In the genomic region with DNA sequence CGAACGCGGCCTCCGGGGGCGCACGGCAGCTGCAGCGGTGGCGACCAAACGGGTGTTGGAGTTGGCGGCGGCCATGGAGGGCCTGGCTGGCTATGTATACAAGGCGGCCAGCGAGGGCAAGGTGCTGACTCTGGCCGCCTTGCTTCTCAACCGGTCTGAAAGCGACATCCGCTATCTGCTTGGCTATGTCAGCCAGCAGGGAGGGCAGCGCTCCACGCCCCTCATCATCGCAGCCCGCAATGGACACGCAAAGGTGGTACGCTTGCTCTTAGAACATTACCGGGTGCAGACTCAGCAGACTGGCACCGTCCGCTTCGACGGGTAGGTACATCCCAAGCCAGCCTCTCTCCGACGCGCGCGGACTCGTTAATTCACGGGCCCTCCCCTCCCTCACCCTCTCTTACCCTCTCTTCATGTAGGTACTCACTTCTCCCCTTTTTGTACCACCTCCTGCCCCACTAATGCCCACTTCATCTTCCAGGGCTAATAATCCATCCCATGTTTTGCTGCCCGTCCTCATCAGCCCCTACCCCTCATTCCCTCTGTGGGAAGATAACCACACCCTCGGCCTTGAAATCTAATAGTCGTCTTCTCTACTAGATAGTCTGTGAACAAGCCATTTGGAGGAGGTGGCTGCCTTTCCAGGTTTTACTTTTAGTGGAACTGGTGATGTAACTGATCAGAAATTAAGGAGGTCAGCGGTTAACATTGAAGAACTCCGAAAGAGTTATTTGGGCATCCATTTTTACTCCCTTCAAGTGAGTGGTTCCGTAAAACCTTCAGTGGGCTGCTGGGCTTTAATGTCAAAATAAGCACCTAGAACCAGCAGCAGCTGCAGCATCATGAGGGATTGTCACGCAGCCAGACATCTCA, we compare ENCODE assay signal across 9 cellular contexts. TPM values are rescaled to one million over a fixed set of nuclear protein-coding genes. Genes with fewer than 3 reads are reported as not detected.
DNase-seq lines count a peak whose midpoint lies in the region; ATAC-seq, FAIRE-seq and TF ChIP-seq lines count a peak whose summit lies in the region.
"Had no signal": no experiment of that assay in that cellular context is flagged by ENCODE, and none has a peak within 500 bp of the region (broad histone marks: within the 10 kb centered on the region; RNA-seq: fewer than 3 reads in every experiment).

No MANE protein-coding gene starts in this region.

- H3K9me3 ChIP-seq in OCI-LY3 (ENCODE audit: insufficient read depth, low read length) (no peaks in the 10 kb centered on the region), GM12878 (replicated peaks; ENCODE audit: control insufficient read depth, insufficient read depth, low read length) (no peaks in the 10 kb centered on the region), stomach smooth muscle (ENCODE audit: control insufficient read depth in 2 of 2, low read length in 2 of 2) (no peaks in the 10 kb centered on the region)

- peaks cover 13% of the 10 kb centered on the region for H3K36me3 ChIP-seq in OCI-LY3 (replicated peaks; ENCODE audit: low read depth, low read length)
- H3K36me3 ChIP-seq in GM12878 (ENCODE audit: control insufficient read depth in 2 of 2, insufficient read depth in 2 of 2, low read length in 1 of 2): no peaks in the 10 kb centered on the region
- H3K36me3 ChIP-seq in stomach smooth muscle (ENCODE audit: control insufficient read depth in 2 of 2, insufficient read depth in 2 of 2, low read length in 2 of 2): no peaks in the 10 kb centered on the region

- DNase-seq in GM10248 (ENCODE audit: extremely low spot score) (no peak), GM12878 (ENCODE audit: low read depth, low spot score) (no peak), left kidney (ENCODE audit: low read depth, low spot score) (peak; percentile 84), GM12892 (ENCODE audit: insufficient read length) (no peak)

- RAD21 ChIA-PET in GM12878 (lab: Charles Lee; ENCODE audit: unreplicated experiment): interaction anchor here (1.6 kb wide), 1 partner anchor 20 kb away, joined by 8 read pairs; no protein-coding TSS in a partner anchor

- TF ChIP-seq POLR2A in GM12878 (IDR thresholded peaks at IDR 0.05; ENCODE audit: low read depth, low read length) (no peak), GM12892 (IDR thresholded peaks at IDR 0.05; ENCODE audit: low read depth, low read length) (no peak)

- CTCF ChIA-PET in GM10248 (lab: Yijun Ruan, JAX) (interaction anchor here (1.3 to 5.0 kb wide), 4 partner anchors 11 to 443 kb away, joined by 3 to 29 read pairs (median 17); no protein-coding TSS in a partner anchor), GM12878 (lab: Yijun Ruan, JAX) (interaction anchor here (0.6 to 2.9 kb wide), 9 partner anchors 10 to 229 kb away, joined by 3 to 30 read pairs (median 4); no protein-coding TSS in a partner anchor)

- no peak for TF ChIP-seq EP300 in GM12878 (IDR thresholded peaks at IDR 0.05; ENCODE audit: borderline replicate concordance in 1 of 2, control insufficient read depth in 1 of 2, low read depth in 2 of 2, low read length in 2 of 2)

- SMC1A ChIA-PET in GM12878 (lab: Charles Lee; ENCODE audit: uncharacterized antibody, unreplicated experiment): interaction anchor here (0.7 to 1.1 kb wide), 4 partner anchors 16 to 416 kb away, joined by 3 to 5 read pairs (median 4); no protein-coding TSS in a partner anchor

- TF ChIP-seq CTCF in GM10248 (IDR thresholded peaks at IDR 0.05; ENCODE audit: control extremely low read depth, extremely low read depth, low read depth, missing control alignments) (peak; percentile 55), OCI-LY3 (IDR thresholded peaks at IDR 0.05; ENCODE audit: low read depth, low read length) (peak; percentile 3; the same call in 1 of the 2 replicates), GM12878 (IDR thresholded peaks at IDR 0.05 in 2 of 3, conservative IDR thresholded peaks at IDR 0.05 in 1 of 3; ENCODE audit: control insufficient read depth in 2 of 3, extremely low read depth in 1 of 3, insufficient read depth in 1 of 3, low read depth in 3 of 3, low read length in 3 of 3) (peak in 2 of 3 experiments; percentile 32 to 59; a peak in 4 of 6 replicates)

- H3K27me3 ChIP-seq in OCI-LY3 (ENCODE audit: low read depth, low read length) (no peaks in the 10 kb centered on the region), GM12878 (replicated peaks in 1 of 2; ENCODE audit: control insufficient read depth in 2 of 2, insufficient read depth in 2 of 2, low read length in 1 of 2) (no peaks in the 10 kb centered on the region), stomach smooth muscle (ENCODE audit: control insufficient read depth in 1 of 2, insufficient read depth in 2 of 2, low read length in 2 of 2) (no peaks in the 10 kb centered on the region)

- H3K4me2 ChIP-seq in OCI-LY3 (ENCODE audit: low read length) (peak overlapping the region; percentile 94), GM12878 (ENCODE audit: control insufficient read depth, insufficient read depth) (peak overlapping the region; percentile 85)

- BruUV-seq in GM12878 (replicated peaks; lab: Mats Ljungman, UMichigan): TSS peak; percentile 56

- intact Hi-C loops in GM12878 (cut with micrococcal nuclease; ENCODE audit: unreplicated experiment): no loop called here

- POLR2A ChIA-PET in GM10248 (lab: Yijun Ruan, JAX) (no interaction called here), GM12878 (lab: Charles Lee) (interaction anchor here (0.6 to 1.8 kb wide), 3 partner anchors 14 to 52 kb away, joined by 3 to 8 read pairs (median 4); a partner anchor contains a TSS)

- H3K79me2 ChIP-seq in OCI-LY3 (ENCODE audit: low read length): peaks cover 63% of the 10 kb centered on the region
- peaks cover 59% of the 10 kb centered on the region for H3K79me2 ChIP-seq in GM12878 (ENCODE audit: control insufficient read depth, insufficient read depth, low read length)

- TF ChIP-seq RAD21 in GM12878 (IDR thresholded peaks at IDR 0.05; ENCODE audit: insufficient read depth, low read depth, low read length): 0 out of 2 replicates have a peak, but pooled peaks have one; percentile 31

- H3K4me3 ChIP-seq in OCI-LY3 (ENCODE audit: low read length) (peak overlapping the region; percentile 95), GM12878 (peak overlapping the region; percentile 98), stomach smooth muscle (ENCODE audit: low read length in 2 of 2) (peak overlapping the region; percentile 90 to 99)

- H3K27ac ChIP-seq in OCI-LY3 (ENCODE audit: low read length): peak overlapping the region; percentile 90
- H3K27ac ChIP-seq in GM12878 (ENCODE audit: control insufficient read depth, insufficient read depth): peak overlapping the region; percentile 91
- H3K27ac ChIP-seq in stomach smooth muscle (ENCODE audit: low read length): peak overlapping the region; percentile 100

- peaks cover 44% of the 10 kb centered on the region for H4K20me1 ChIP-seq in OCI-LY3 (ENCODE audit: insufficient read depth, low read length)
- H4K20me1 ChIP-seq in GM12878 (ENCODE audit: control insufficient read depth, insufficient read depth): no peaks in the 10 kb centered on the region

- FAIRE-seq in GM12878 (lab: Jason Lieb, UNC) (no peak), GM12892 (lab: Jason Lieb, UNC) (no peak)
- FAIRE-seq: endometrium had no signal

- H3K9ac ChIP-seq in OCI-LY3 (ENCODE audit: low read length): peak overlapping the region; percentile 86
- H3K9ac ChIP-seq in GM12878 (ENCODE audit: control insufficient read depth, insufficient read depth, low read length): peak overlapping the region; percentile 85
- H3K9ac ChIP-seq in stomach smooth muscle (ENCODE audit: low read length in 2 of 2): peak overlapping the region; percentile 98 to 99

- H3K4me1 ChIP-seq in OCI-LY3 (ENCODE audit: low read length): peaks cover 35% of the 10 kb centered on the region
- H3K4me1 ChIP-seq in GM12878 (ENCODE audit: control insufficient read depth, insufficient read depth, low read length): peaks cover 5% of the 10 kb centered on the region
- H3K4me1 ChIP-seq in stomach smooth muscle (ENCODE audit: control insufficient read depth, insufficient read depth, low read length): peaks cover 25% of the 10 kb centered on the region

- ATAC-seq in HG02938 (IDR thresholded peaks at IDR 0.05; ENCODE audit: unreplicated experiment) (peak; percentile 51), GM12878 (peak; percentile 19; the same call in 2 of the 3 replicates), GM18909 (IDR thresholded peaks at IDR 0.05; ENCODE audit: poor library complexity, unreplicated experiment) (no peak)

- in situ Hi-C loops in GM12878 (cut with MboI): no loop called here

- H2AFZ ChIP-seq in OCI-LY3 (ENCODE audit: low read depth, low read length) (0 out of 2 replicates have a peak overlapping the region, but pooled peaks have one; percentile 90), GM12878 (ENCODE audit: control insufficient read depth, low read depth, low read length) (peak overlapping the region; percentile 79)

- under 1% methylated on average over 42 of the region's 42 CpGs for WGBS in GM12878 (ENCODE audit: insufficient coverage, insufficient replicate concordance, low lambda C conversion rate, missing lambda C conversion rate)

RNA-seq across cellular contexts. Expression of a gene that starts 1.0 kb away (rescaled TPM):
- total RNA-seq in GM12878 (2013; cell fraction: nucleolus; rRNA removed): 45.1 and 48.9 TPM in 2 replicates
- total RNA-seq in GM12878 (2014; rRNA removed) (27.0 and 29.0 TPM in 2 replicates), GM12878 (2014; rRNA removed; fragmentation: Illumina TruSeq; extraction: Trizol) (29.0 and 31.4 TPM in 2 replicates), GM12878 (2021) (34.1 and 36.4 TPM in 2 replicates)
- 7.7 TPM for polyA plus RNA-seq in GM12878 (2011; ENCODE audit: low read depth)
- polyA plus RNA-seq in GM12878 (2011; rRNA removed) (49.4 and 61.1 TPM in 2 replicates), GM12878 (2014; fragmentation: Illumina TruSeq; extraction: Trizol) (20.2 and 24.7 TPM in 2 replicates), GM12878 (2014; fragmentation: Nextera tagmentation; extraction: Ambion mirVana) (1 to 10 TPM; 5.5 to 5.7 TPM), GM12878 (2014; rRNA removed) (12.2 and 16.3 TPM in 2 replicates), GM12878 (2016; fragmentation: Nextera tagmentation; extraction: Ambion mirVana) (10 to 100 TPM; 14.4 to 14.6 TPM)
- polyA plus RNA-seq in GM12878 (2011; cell fraction: cytosol; rRNA removed): 34.1 and 36.7 TPM in 2 replicates
- polyA plus RNA-seq in GM12878 (2011; cell fraction: nucleus; rRNA removed): 22.9 and 30.8 TPM in 2 replicates
- 12.4 and 13.7 TPM in 2 replicates for polyA plus RNA-seq in GM12878 (2012)
- polyA minus RNA-seq in GM12878 (2011; rRNA and poly(A)+ RNA removed): 171 and 274 TPM in 2 replicates
- 61.7 and 81.0 TPM in 2 replicates for polyA minus RNA-seq in GM12878 (2011; cell fraction: cytosol; rRNA and poly(A)+ RNA removed)
- 28.7 and 36.5 TPM in 2 replicates for polyA minus RNA-seq in GM12878 (2011; cell fraction: nucleus; rRNA and poly(A)+ RNA removed)
- polyA plus RNA-seq in GM12892 (2012; ENCODE audit: missing spikeins): 11.4 TPM

RNA-seq across cellular contexts. Expression of a gene that starts 49.1 kb away (rescaled TPM):
- 93.0 and 108 TPM in 2 replicates for total RNA-seq in GM12878 (2013; cell fraction: nucleolus; rRNA removed)
- total RNA-seq in GM12878 (2014; rRNA removed) (31.1 and 37.1 TPM in 2 replicates), GM12878 (2014; rRNA removed; fragmentation: Illumina TruSeq; extraction: Trizol) (27.3 and 29.4 TPM in 2 replicates), GM12878 (2021) (63.5 and 63.7 TPM in 2 replicates)
- 17.2 TPM for polyA plus RNA-seq in GM12878 (2011; ENCODE audit: low read depth)
- polyA plus RNA-seq in GM12878 (2011; rRNA removed) (21.0 and 53.8 TPM in 2 replicates), GM12878 (2014; fragmentation: Illumina TruSeq; extraction: Trizol) (40.5 and 52.1 TPM in 2 replicates), GM12878 (2014; fragmentation: Nextera tagmentation; extraction: Ambion mirVana) (1 to 10 TPM in 1 of 2 experiments, under 1 TPM in 1; 0.74 to 1.4 TPM), GM12878 (2014; rRNA removed) (69.0 and 72.0 TPM in 2 replicates), GM12878 (2016; fragmentation: Nextera tagmentation; extraction: Ambion mirVana) (10 to 100 TPM; 16.3 to 19.6 TPM)
- polyA plus RNA-seq in GM12878 (2011; cell fraction: cytosol; rRNA removed): 68.3 and 86.8 TPM in 2 replicates
- 59.7 and 73.1 TPM in 2 replicates for polyA plus RNA-seq in GM12878 (2011; cell fraction: nucleus; rRNA removed)
- 30.2 and 31.2 TPM in 2 replicates for polyA plus RNA-seq in GM12878 (2012)
- polyA minus RNA-seq in GM12878 (2011; rRNA and poly(A)+ RNA removed): 127 and 131 TPM in 2 replicates
- 34.1 and 34.6 TPM in 2 replicates for polyA minus RNA-seq in GM12878 (2011; cell fraction: cytosol; rRNA and poly(A)+ RNA removed)
- 28.4 and 72.4 TPM in 2 replicates for polyA minus RNA-seq in GM12878 (2011; cell fraction: nucleus; rRNA and poly(A)+ RNA removed)
- polyA plus RNA-seq in GM12892 (2012; ENCODE audit: missing spikeins): 27.6 TPM

Comparison
In these comparisons a context has a peak if more than half of its experiments do, and no peak if none do; other contexts are left out.
1. CTCF ChIP-seq: peak in every context shown above with its lines; median percentile 55 in GM10248; 46 in GM12878; 3 in OCI-LY3.